ENCODE assay signal across 12 cellular contexts in the genomic region with DNA sequence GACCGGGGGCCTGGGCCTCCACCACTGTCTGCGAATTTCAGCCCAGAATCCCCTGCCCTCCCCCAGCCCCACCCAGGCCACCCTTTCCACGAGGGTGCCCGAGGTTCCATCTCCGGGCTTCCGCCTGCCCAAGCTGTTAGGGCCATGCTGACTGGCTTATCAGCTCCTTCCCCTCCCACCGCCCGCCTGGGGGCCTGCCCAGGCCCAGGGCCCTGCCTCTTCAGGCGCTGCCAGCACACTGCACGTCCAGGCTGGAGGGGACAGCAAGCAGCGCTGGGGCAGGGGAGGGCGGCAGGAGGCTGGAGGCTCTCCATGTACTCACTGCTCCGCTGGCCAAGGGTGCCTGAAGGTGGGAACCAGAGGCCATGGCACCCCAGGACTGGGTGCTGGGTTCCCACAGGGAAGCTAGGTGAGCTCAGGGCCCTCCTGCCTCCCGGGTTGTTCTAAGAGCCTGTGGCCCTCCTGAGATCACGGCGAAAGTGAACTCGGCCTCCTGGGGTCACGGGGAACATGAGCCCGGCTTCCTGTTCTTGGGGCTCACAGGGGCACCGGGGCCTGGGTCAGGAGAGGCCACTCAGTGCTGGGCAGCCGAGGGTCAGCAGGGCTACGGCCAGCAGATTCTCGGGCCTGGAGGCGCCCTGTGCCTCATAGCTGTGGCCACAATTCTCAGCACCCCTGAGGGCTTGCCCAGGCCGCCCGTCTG. TPM values are rescaled to one million over a fixed set of nuclear protein-coding genes. Genes with fewer than 3 reads are reported as not detected.
DNase-seq lines count a peak whose midpoint lies in the region; ATAC-seq and TF ChIP-seq lines count a peak whose summit lies in the region.
"Had no signal": no experiment of that assay in that cellular context is flagged by ENCODE, and none has a peak within 500 bp of the region (broad histone marks: within the 10 kb centered on the region; RNA-seq: fewer than 3 reads in every experiment).

No MANE protein-coding gene starts in this region.

- H4K8ac ChIP-seq in trophoblast cell (ENCODE audit: low read depth, low read length): no peak overlapping the region

- H3K27ac Mint-ChIP-seq in GM23338: no peak overlapping the region
- H3K27ac Mint-ChIP-seq: T-helper 17 cell had no signal

- no peak for TF ChIP-seq POLR2A in suprapubic skin (IDR thresholded peaks at IDR 0.05)

- no peak for DNase-seq in GM23338 (ENCODE audit: low spot score)
- peak; percentile 45 for DNase-seq in astrocyte of the hippocampus (ENCODE audit: low read depth, low spot score)
- peak; percentile 66 for DNase-seq in left kidney (ENCODE audit: low read depth, low spot score)
- no peak for DNase-seq in trophoblast cell
- DNase-seq in suprapubic skin (ENCODE audit: low spot score in 2 of 2): no peak
- DNase-seq in SHP77 (lab: John Stamatoyannopoulos, UW): no peak
- DNase-seq in activated naive CD4-positive, alpha-beta T cell treated with anti-CD3 and anti-CD28 coated beads, Interleukin-2, amount 50 U/mL, for 16 hours: no peak
- DNase-seq: activated CD4-positive, alpha-beta T cell treated with anti-CD3 and anti-CD28 coated beads for 1 hour; foreskin keratinocyte; NCI-H2227 treated with DMSO at 0.1 percent for 48 hours; T-helper 17 cell had no signal

- WGBS in trophoblast cell (ENCODE audit: extremely low coverage, insufficient coverage, insufficient read length): no CpG with 5 or more reads among the region's 26 CpGs
- 83% methylated on average over 6 of the region's 26 CpGs for WGBS in suprapubic skin

- peak overlapping the region; percentile 18 for H2BK120ac ChIP-seq in trophoblast cell (ENCODE audit: insufficient read depth, low read length, poor library complexity)

- H3F3A ChIP-seq in GM23338 (replicated peaks; ENCODE audit: low read depth): 0 out of 2 replicates have a peak, but pooled peaks cover 4% of the 10 kb centered on the region

- H3K4me3 ChIP-seq in GM23338 (no peak overlapping the region), trophoblast cell (ENCODE audit: low read depth, low read length) (no peak overlapping the region), suprapubic skin (no peak overlapping the region)

- no peaks in the 10 kb centered on the region for H3K9me2 ChIP-seq in GM23338 (ENCODE audit: insufficient read depth)

- H3K9me3 ChIP-seq in trophoblast cell (ENCODE audit: insufficient read depth, low read depth, low read length) (peaks cover 6% of the 10 kb centered on the region), suprapubic skin (no peaks in the 10 kb centered on the region)

- H3K23ac ChIP-seq in trophoblast cell (ENCODE audit: low read length): no peak overlapping the region

- H4K91ac ChIP-seq in trophoblast cell (ENCODE audit: low read depth, low read length): peak overlapping the region; percentile 21

- H3K79me2 ChIP-seq in GM23338 (replicated peaks; ENCODE audit: insufficient read depth) (no peaks in the 10 kb centered on the region), trophoblast cell (ENCODE audit: control insufficient read depth, insufficient read depth, low read length, poor library complexity) (peaks cover 4% of the 10 kb centered on the region)

- H3K4me3 Mint-ChIP-seq in GM23338: no peak overlapping the region
- H3K4me3 Mint-ChIP-seq: T-helper 17 cell had no signal

- no peaks in the 10 kb centered on the region for H4K20me1 ChIP-seq in GM23338 (replicated peaks; ENCODE audit: insufficient read depth)

- H3K9ac ChIP-seq in trophoblast cell (ENCODE audit: low read length): no peak overlapping the region

- no peak overlapping the region for H3K4me2 ChIP-seq in GM23338
- H3K4me2 ChIP-seq in trophoblast cell (ENCODE audit: low read length): no peak overlapping the region

- peaks cover 38% of the 10 kb centered on the region for H3K4me1 Mint-ChIP-seq in GM23338

- peaks cover 6% of the 10 kb centered on the region; the same call in 2 of the 3 replicates for H3K36me3 Mint-ChIP-seq in GM23338 (ENCODE audit: low read depth)

- H2AK5ac ChIP-seq in trophoblast cell (ENCODE audit: low read length): peak overlapping the region; percentile 39

- H3K27ac ChIP-seq in GM23338 (ENCODE audit: low read depth) (no peak overlapping the region), trophoblast cell (ENCODE audit: low read depth, low read length) (no peak overlapping the region), suprapubic skin (no peak overlapping the region)
- H3K27ac ChIP-seq: foreskin keratinocyte had no signal

- H3K9me3 Mint-ChIP-seq in GM23338: peaks cover 6% of the 10 kb centered on the region

- no peak overlapping the region for H3K14ac ChIP-seq in trophoblast cell (ENCODE audit: low read length)

- TF ChIP-seq EP300 in suprapubic skin (IDR thresholded peaks at IDR 0.05): no peak

- H2AFZ ChIP-seq in GM23338: no peak overlapping the region
- H2AFZ ChIP-seq in trophoblast cell (ENCODE audit: insufficient read depth, low read length, poor library complexity): no peak overlapping the region

- H3K27me3 Mint-ChIP-seq in GM23338 (ENCODE audit: insufficient read depth, low read depth, poor library complexity): peaks cover 20% of the 10 kb centered on the region

- H3K4ac ChIP-seq in trophoblast cell (ENCODE audit: low read depth, low read length): no peak overlapping the region

- no peak overlapping the region for H2BK5ac ChIP-seq in trophoblast cell (ENCODE audit: low read depth, low read length, poor library complexity)

- H3K4me1 ChIP-seq in GM23338 (ENCODE audit: insufficient read depth) (peaks cover 4% of the 10 kb centered on the region; the same call in 1 of the 2 replicates), trophoblast cell (ENCODE audit: control insufficient read depth in 1 of 2, insufficient read depth in 2 of 2, low read length in 2 of 2) (peaks cover 12 to 17% of the 10 kb centered on the region in 2 experiments), suprapubic skin (peaks cover 37% of the 10 kb centered on the region)

- H3K36me3 ChIP-seq in GM23338 (ENCODE audit: insufficient read depth): no peaks in the 10 kb centered on the region
- H3K36me3 ChIP-seq in trophoblast cell (ENCODE audit: control insufficient read depth in 1 of 2, insufficient read depth in 2 of 2, low read length in 2 of 2): no peaks in the 10 kb centered on the region
- H3K36me3 ChIP-seq in suprapubic skin: no peaks in the 10 kb centered on the region

- no peak overlapping the region for H3K18ac ChIP-seq in trophoblast cell (ENCODE audit: low read length)

- H4K12ac ChIP-seq in trophoblast cell (ENCODE audit: low read depth, low read length): no peak overlapping the region

- H2BK12ac ChIP-seq in trophoblast cell (ENCODE audit: low read length): peak overlapping the region; percentile 23

- TF ChIP-seq CTCF in GM23338 (conservative IDR thresholded peaks at IDR 0.05; ENCODE audit: low read depth in 2 of 2) (no peak), suprapubic skin (IDR thresholded peaks at IDR 0.05) (no peak)

- no peaks in the 10 kb centered on the region for H3K27me3 ChIP-seq in GM23338 (ENCODE audit: insufficient read depth)
- H3K27me3 ChIP-seq in trophoblast cell (ENCODE audit: insufficient read depth, low read length): no peaks in the 10 kb centered on the region
- peaks cover 9% of the 10 kb centered on the region for H3K27me3 ChIP-seq in suprapubic skin

- peak; percentile 28 for ATAC-seq in GM23338
- ATAC-seq in HG02885 (IDR thresholded peaks at IDR 0.05; ENCODE audit: poor library complexity, unreplicated experiment): no peak
- ATAC-seq: foreskin keratinocyte, T-helper 17 cell had no signal

- H3K79me1 ChIP-seq in trophoblast cell (ENCODE audit: low read length): peaks cover 18% of the 10 kb centered on the region

TF ChIP-seq in GM23338, 12 proteins besides CTCF, POLR2A, EP300 and RAD21 (continues in another document):
- TF ChIP-seq ZNF114 (CRISPR knock-in tag; IDR thresholded peaks at IDR 0.05): no peak
- no peak for TF ChIP-seq EZH2phosphoT487 (IDR thresholded peaks at IDR 0.05; ENCODE audit: unreplicated experiment)
- TF ChIP-seq ZNF331 (CRISPR knock-in tag; IDR thresholded peaks at IDR 0.05; ENCODE audit: low read depth): no peak
- TF ChIP-seq JUNB (IDR thresholded peaks at IDR 0.05; ENCODE audit: unreplicated experiment): no peak
- no peak for TF ChIP-seq EZH2 (IDR thresholded peaks at IDR 0.05; ENCODE audit: low read depth, unreplicated experiment)
- TF ChIP-seq, protein P1, sequence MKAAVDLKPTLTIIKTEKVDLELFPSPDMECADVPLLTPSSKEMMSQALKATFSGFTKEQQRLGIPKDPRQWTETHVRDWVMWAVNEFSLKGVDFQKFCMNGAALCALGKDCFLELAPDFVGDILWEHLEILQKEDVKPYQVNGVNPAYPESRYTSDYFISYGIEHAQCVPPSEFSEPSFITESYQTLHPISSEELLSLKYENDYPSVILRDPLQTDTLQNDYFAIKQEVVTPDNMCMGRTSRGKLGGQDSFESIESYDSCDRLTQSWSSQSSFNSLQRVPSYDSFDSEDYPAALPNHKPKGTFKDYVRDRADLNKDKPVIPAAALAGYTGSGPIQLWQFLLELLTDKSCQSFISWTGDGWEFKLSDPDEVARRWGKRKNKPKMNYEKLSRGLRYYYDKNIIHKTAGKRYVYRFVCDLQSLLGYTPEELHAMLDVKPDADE (IDR thresholded peaks at IDR 0.05): no peak

RNA-seq across cellular contexts. Expression of a gene that starts 57.7 kb away (rescaled TPM):
- total RNA-seq in GM23338 (2014; rRNA removed; shearing (Covaris generic)): 56.1 and 60.8 TPM in 2 replicates
- polyA plus RNA-seq in GM23338 (2016; fragmentation: Nextera tagmentation; extraction: Ambion mirVana): 38.2 and 44.4 TPM in 2 replicates
- polyA plus RNA-seq in trophoblast cell (2013): 29.6 and 29.9 TPM in 2 replicates
- 10 to 100 TPM; 12.2 to 49.6 (median 28.6) TPM for total RNA-seq in suprapubic skin

RNA-seq across cellular contexts. Expression of a gene that starts 59.1 kb away (rescaled TPM):
- total RNA-seq in GM23338 (2014; rRNA removed; shearing (Covaris generic)): 78.7 and 97.2 TPM in 2 replicates
- polyA plus RNA-seq in GM23338 (2016; fragmentation: Nextera tagmentation; extraction: Ambion mirVana): 9.9 and 10.3 TPM in 2 replicates
- 28.5 and 29.7 TPM in 2 replicates for polyA plus RNA-seq in trophoblast cell (2013)
- total RNA-seq in suprapubic skin: 100 to 1,000 TPM in 3 of 4 donors, 10 to 100 TPM in 1; 71.0 to 160 (median 114) TPM

Comparison
In these comparisons a context has a peak if more than half of its experiments do, and no peak if none do; other contexts are left out.
1. DNase-seq: peak in astrocyte of the hippocampus (single experiment) and left kidney (single experiment); none in GM23338 (single experiment), trophoblast cell (0 of 2), suprapubic skin (0 of 2), SHP77 (0 of 2) and activated naive CD4-positive, alpha-beta T cell treated with anti-CD3 and anti-CD28 coated beads, Interleukin-2, amount 50 U/mL, for 16 hours (single experiment).